In genomic region chr10:14954934-14955333, GRCh38 we compare ENCODE assay signal across 1 cellular context.
TF ChIP-seq lines count a peak whose summit lies in the region.

No MANE protein-coding gene starts in this region.

TF ChIP-seq in K562, 482 proteins besides CTCF, POLR2A, EP300 and RAD21:
- TF ChIP-seq ZNF224 (CRISPR knock-in tag; IDR thresholded peaks at IDR 0.05) (no peak), NR1H2 (CRISPR knock-in tag; IDR thresholded peaks at IDR 0.05) (0 out of 2 replicates have a peak, but pooled peaks have one; percentile 58)
